Comparison of ENCODE assay signal across 1 cellular context in genomic region chr7:129529643-129530042, GRCh38.
TF ChIP-seq lines count a peak whose summit lies in the region.

No MANE protein-coding gene starts in this region.

TF ChIP-seq in WTC11, 78 proteins besides CTCF, POLR2A, EP300 and RAD21:
- TF ChIP-seq SMAD4 (CRISPR knock-in tag; IDR thresholded peaks at IDR 0.05) (no peak), E2F5 (CRISPR knock-in tag; IDR thresholded peaks at IDR 0.05) (no peak), ZNF532 (CRISPR knock-in tag; IDR thresholded peaks at IDR 0.05; ENCODE audit: borderline replicate concordance) (no peak)
TF ChIP-seq in WTC11: peak in this region for 0.
